In the genomic region with DNA sequence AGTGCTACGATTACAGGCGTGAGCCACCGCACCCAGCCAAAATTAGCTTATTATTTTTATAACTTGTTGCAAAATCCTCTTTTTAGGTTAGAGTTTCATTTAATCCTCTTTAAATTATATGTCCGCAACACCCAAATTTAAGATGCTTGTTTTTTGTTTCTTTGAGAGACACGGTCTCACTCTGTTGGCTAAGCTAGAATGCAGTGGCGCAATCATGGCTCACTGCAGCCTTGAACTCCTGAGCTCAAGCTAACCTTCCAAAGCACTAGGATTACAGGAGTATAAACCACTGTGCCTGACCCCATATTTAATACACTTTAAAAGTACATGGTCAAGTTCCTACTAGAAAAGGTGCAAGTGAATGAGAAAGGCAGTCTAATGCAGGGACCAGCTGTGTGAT, we compare ENCODE assay signal across 1 cellular context.
TF ChIP-seq lines count a peak whose summit lies in the region.

No MANE protein-coding gene starts in this region.

TF ChIP-seq in SK-N-SH, 30 proteins besides CTCF, POLR2A, EP300 and RAD21 (continued from another document):
- TF ChIP-seq, protein P1, sequence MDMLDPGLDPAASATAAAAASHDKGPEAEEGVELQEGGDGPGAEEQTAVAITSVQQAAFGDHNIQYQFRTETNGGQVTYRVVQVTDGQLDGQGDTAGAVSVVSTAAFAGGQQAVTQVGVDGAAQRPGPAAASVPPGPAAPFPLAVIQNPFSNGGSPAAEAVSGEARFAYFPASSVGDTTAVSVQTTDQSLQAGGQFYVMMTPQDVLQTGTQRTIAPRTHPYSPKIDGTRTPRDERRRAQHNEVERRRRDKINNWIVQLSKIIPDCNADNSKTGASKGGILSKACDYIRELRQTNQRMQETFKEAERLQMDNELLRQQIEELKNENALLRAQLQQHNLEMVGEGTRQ (IDR thresholded peaks at IDR 0.05; ENCODE audit: borderline replicate concordance, low read depth, low read length), result no peak
- TF ChIP-seq RXRA (IDR thresholded peaks at IDR 0.05; ENCODE audit: borderline replicate concordance, low read depth) (no peak), GATA2 (CRISPR knock-in tag; IDR thresholded peaks at IDR 0.05) (no peak)
TF ChIP-seq in SK-N-SH: peak in this region for 0.
